In genomic region chr15:73959012-73959581, GRCh38 we compare ENCODE assay signal across 11 cellular contexts. TPM values are rescaled to one million over a fixed set of nuclear protein-coding genes. Genes with fewer than 3 reads are reported as not detected.
DNase-seq lines count a peak whose midpoint lies in the region; ATAC-seq and TF ChIP-seq lines count a peak whose summit lies in the region.
"Had no signal": no experiment of that assay in that cellular context is flagged by ENCODE, and none has a peak within 500 bp of the region (broad histone marks: within the 10 kb centered on the region; RNA-seq: fewer than 3 reads in every experiment).

No MANE protein-coding gene starts in this region.

- H3K79me2 ChIP-seq in MM.1S (ENCODE audit: low read length), result no peaks in the 10 kb centered on the region
- no peaks in the 10 kb centered on the region for H3K79me2 ChIP-seq in GM23338 (replicated peaks; ENCODE audit: insufficient read depth)

- peak; percentile 26; the same call in 1 of the 2 replicates for TF ChIP-seq CTCF in MM.1S (IDR thresholded peaks at IDR 0.05; ENCODE audit: low read length)
- TF ChIP-seq CTCF in GM23338 (conservative IDR thresholded peaks at IDR 0.05; ENCODE audit: low read depth in 2 of 2), result no peak

- H3K9ac ChIP-seq in MM.1S (ENCODE audit: low read length), result peak overlapping the region; percentile 23; the same call in 1 of the 2 replicates

- intact Hi-C loops in naive thymus-derived CD4-positive, alpha-beta T cell (cut with micrococcal nuclease), result loop anchor here (1.0 kb wide), 1 partner anchor 8 kb away; no protein-coding TSS in a partner anchor

- POLR2A ChIA-PET in activated CD4-positive, alpha-beta memory T cell treated with anti-CD3 and anti-CD28 coated beads, Interleukin-2, amount 10 ng/mL, durations not matched to agents 7 days and 5 days (lab: Charles Lee), result interaction anchor here (0.8 to 1.6 kb wide), 9 partner anchors 9 to 89 kb away, joined by 3 to 7 read pairs (median 4); partner anchors contain the start of genes LOXL1 and PML
- POLR2A ChIA-PET in naive thymus-derived CD4-positive, alpha-beta T cell (lab: Charles Lee), result interaction anchor here (0.6 to 1.4 kb wide), 6 partner anchors 8 to 599 kb away, joined by 3 to 6 read pairs (median 4); no protein-coding TSS in a partner anchor

- DNase-seq in NCI-H1092 treated with DMSO at 0.1 percent for 48 hours (lab: John Stamatoyannopoulos, UW), result peak; percentile 10
- no peak for DNase-seq in NCI-H1092 (lab: John Stamatoyannopoulos, UW)
- DNase-seq in MM.1S, result peak; percentile 82
- peak; percentile 61 for DNase-seq in activated CD4-positive, alpha-beta memory T cell treated with anti-CD3 and anti-CD28 coated beads, Interleukin-2, amount 10 ng/mL, durations not matched to agents 7 days and 5 days
- DNase-seq in naive thymus-derived CD4-positive, alpha-beta T cell, result peak in 7 of 9 donors; percentile 36 to 74 (median 67)
- DNase-seq in GM23338 (ENCODE audit: low spot score), result no peak
- DNase-seq in stimulated activated CD8-positive, alpha-beta memory T cell treated with anti-CD3 and anti-CD28 coated beads, Interleukin-4, amount 100 ng/mL, for 48 hours, result no peak
- DNase-seq: stimulated activated CD4-positive, alpha-beta T cell treated with anti-CD3 and anti-CD28 coated beads, Interleukin-12 subunit alpha, Interleukin-12 subunit beta, amount 100 ng/mL, for 4 hours had no signal

- H3K9me2 ChIP-seq in MM.1S (replicated peaks; ENCODE audit: insufficient read depth, low read length) (no peaks in the 10 kb centered on the region), GM23338 (ENCODE audit: insufficient read depth) (no peaks in the 10 kb centered on the region)

- no peaks in the 10 kb centered on the region for H4K20me1 ChIP-seq in MM.1S (ENCODE audit: insufficient read depth, low read length)
- H4K20me1 ChIP-seq in GM23338 (replicated peaks; ENCODE audit: insufficient read depth), result no peaks in the 10 kb centered on the region

- H3F3A ChIP-seq in MM.1S (ENCODE audit: insufficient read depth, low read length) (peaks cover 13% of the 10 kb centered on the region), GM23338 (replicated peaks; ENCODE audit: low read depth) (no peaks in the 10 kb centered on the region)

- no peaks in the 10 kb centered on the region for H3K36me3 Mint-ChIP-seq in activated CD4-positive, alpha-beta memory T cell treated with anti-CD3 and anti-CD28 coated beads, Interleukin-2, amount 10 ng/mL, durations not matched to agents 7 days and 5 days (ENCODE audit: low read depth)
- no peaks in the 10 kb centered on the region for H3K36me3 Mint-ChIP-seq in naive thymus-derived CD4-positive, alpha-beta T cell
- H3K36me3 Mint-ChIP-seq in GM23338 (ENCODE audit: low read depth), result no peaks in the 10 kb centered on the region

- H3K27me3 Mint-ChIP-seq in activated CD4-positive, alpha-beta memory T cell treated with anti-CD3 and anti-CD28 coated beads, Interleukin-2, amount 10 ng/mL, durations not matched to agents 7 days and 5 days, result peaks cover 8% of the 10 kb centered on the region
- peaks cover 0 to 4% (median 0%) of the 10 kb centered on the region in 5 donors for H3K27me3 Mint-ChIP-seq in naive thymus-derived CD4-positive, alpha-beta T cell
- peaks cover 5% of the 10 kb centered on the region for H3K27me3 Mint-ChIP-seq in GM23338 (ENCODE audit: insufficient read depth, low read depth, poor library complexity)

- H3K27ac ChIP-seq in MM.1S (ENCODE audit: low read length) (peak overlapping the region; percentile 61; the same call in 1 of the 2 replicates), GM23338 (ENCODE audit: low read depth) (no peak overlapping the region)
- H3K27ac ChIP-seq in naive thymus-derived CD4-positive, alpha-beta T cell (ENCODE audit: low read depth, low read length), result peak overlapping the region; percentile 14
- H3K27ac ChIP-seq: cardiac muscle cell, SK-N-MC had no signal

- CTCF ChIA-PET in activated CD4-positive, alpha-beta memory T cell treated with anti-CD3 and anti-CD28 coated beads, Interleukin-2, amount 10 ng/mL, durations not matched to agents 7 days and 5 days (lab: Charles Lee), result interaction anchor here (0.7 to 3.7 kb wide), 20 partner anchors 8 to 1732 kb away, joined by 3 to 39 read pairs (median 4); partner anchors contain the start of genes LOXL1, STOML1 and TBC1D21
- CTCF ChIA-PET in naive thymus-derived CD4-positive, alpha-beta T cell (lab: Charles Lee), result interaction anchor here (1.0 to 3.3 kb wide), 8 partner anchors 9 to 49 kb away, joined by 3 to 24 read pairs (median 4); partner anchors contain the start of gene PML

- H2AFZ ChIP-seq in MM.1S (ENCODE audit: low read length), result 0 out of 2 replicates have a peak overlapping the region, but pooled peaks have one; percentile 19
- H2AFZ ChIP-seq in GM23338, result no peak overlapping the region

- no peaks in the 10 kb centered on the region for H3K9me3 Mint-ChIP-seq in activated CD4-positive, alpha-beta memory T cell treated with anti-CD3 and anti-CD28 coated beads, Interleukin-2, amount 10 ng/mL, durations not matched to agents 7 days and 5 days
- no peaks in the 10 kb centered on the region for H3K9me3 Mint-ChIP-seq in naive thymus-derived CD4-positive, alpha-beta T cell
- no peaks in the 10 kb centered on the region for H3K9me3 Mint-ChIP-seq in GM23338

- H3K4me2 ChIP-seq in MM.1S (ENCODE audit: low read depth, low read length) (peak overlapping the region; percentile 60), GM23338 (no peak overlapping the region)

- peaks cover 11% of the 10 kb centered on the region for H3K4me1 ChIP-seq in MM.1S (ENCODE audit: low read length)
- H3K4me1 ChIP-seq in naive thymus-derived CD4-positive, alpha-beta T cell (ENCODE audit: control insufficient read depth in 2 of 2, insufficient read depth in 2 of 2, low read length in 2 of 2), result peaks cover 12% of the 10 kb centered on the region in 2 donors
- H3K4me1 ChIP-seq in GM23338 (ENCODE audit: insufficient read depth), result no peaks in the 10 kb centered on the region

- peak overlapping the region; percentile 30 for H3K4me3 Mint-ChIP-seq in activated CD4-positive, alpha-beta memory T cell treated with anti-CD3 and anti-CD28 coated beads, Interleukin-2, amount 10 ng/mL, durations not matched to agents 7 days and 5 days
- peak overlapping the region; percentile 58 to 76 (median 67) for H3K4me3 Mint-ChIP-seq in naive thymus-derived CD4-positive, alpha-beta T cell
- no peak overlapping the region for H3K4me3 Mint-ChIP-seq in GM23338

- ATAC-seq in naive thymus-derived CD4-positive, alpha-beta T cell, result peak; percentile 91
- no peak for ATAC-seq in GM21526 (IDR thresholded peaks at IDR 0.05; ENCODE audit: low FRiP score, unreplicated experiment)
- ATAC-seq in GM23338, result no peak

- no peaks in the 10 kb centered on the region for H3K9me3 ChIP-seq in MM.1S (replicated peaks; ENCODE audit: insufficient read depth, low read length)
- H3K9me3 ChIP-seq in naive thymus-derived CD4-positive, alpha-beta T cell (ENCODE audit: control insufficient read depth in 2 of 3, low read length in 3 of 3), result no peaks in the 10 kb centered on the region

- H3K27me3 ChIP-seq in MM.1S (replicated peaks; ENCODE audit: insufficient read depth, low read length) (no peaks in the 10 kb centered on the region), GM23338 (ENCODE audit: insufficient read depth) (no peaks in the 10 kb centered on the region)
- no peaks in the 10 kb centered on the region for H3K27me3 ChIP-seq in naive thymus-derived CD4-positive, alpha-beta T cell (ENCODE audit: control insufficient read depth in 2 of 2, insufficient read depth in 2 of 2, low read length in 2 of 2)
- H3K27me3 ChIP-seq: cardiac muscle cell had no signal

- peak overlapping the region; percentile 84 for H3K27ac Mint-ChIP-seq in activated CD4-positive, alpha-beta memory T cell treated with anti-CD3 and anti-CD28 coated beads, Interleukin-2, amount 10 ng/mL, durations not matched to agents 7 days and 5 days
- H3K27ac Mint-ChIP-seq in naive thymus-derived CD4-positive, alpha-beta T cell, result peak overlapping the region; percentile 78 to 97 (median 88)
- H3K27ac Mint-ChIP-seq in GM23338, result no peak overlapping the region

- peaks cover 41% of the 10 kb centered on the region for H3K4me1 Mint-ChIP-seq in activated CD4-positive, alpha-beta memory T cell treated with anti-CD3 and anti-CD28 coated beads, Interleukin-2, amount 10 ng/mL, durations not matched to agents 7 days and 5 days
- H3K4me1 Mint-ChIP-seq in naive thymus-derived CD4-positive, alpha-beta T cell, result peaks cover 15 to 42% (median 37%) of the 10 kb centered on the region in 7 donors
- peaks cover 1% of the 10 kb centered on the region; the same call in 2 of the 3 replicates for H3K4me1 Mint-ChIP-seq in GM23338

- peak overlapping the region; percentile 13; the same call in 1 of the 2 replicates for H3K4me3 ChIP-seq in MM.1S (ENCODE audit: low read length)
- no peak overlapping the region for H3K4me3 ChIP-seq in naive thymus-derived CD4-positive, alpha-beta T cell (ENCODE audit: low read length)
- no peak overlapping the region for H3K4me3 ChIP-seq in GM23338
- H3K4me3 ChIP-seq: cardiac muscle cell, SK-N-MC had no signal

- H3K36me3 ChIP-seq in MM.1S (replicated peaks; ENCODE audit: insufficient read depth, low read length), result no peaks in the 10 kb centered on the region
- no peaks in the 10 kb centered on the region for H3K36me3 ChIP-seq in naive thymus-derived CD4-positive, alpha-beta T cell (ENCODE audit: control insufficient read depth in 2 of 3, insufficient read depth in 3 of 3, low read length in 3 of 3)
- H3K36me3 ChIP-seq in GM23338 (ENCODE audit: insufficient read depth), result no peaks in the 10 kb centered on the region
- H3K36me3 ChIP-seq: cardiac muscle cell had no signal

RNA-seq across cellular contexts. Expression of gene LOXL1, which starts 32.8 kb away (rescaled TPM):
- 10 to 100 TPM in 1 of 2 experiments, 1 to 10 TPM in 1; 9.1 to 10.9 TPM for total RNA-seq in activated CD4-positive, alpha-beta memory T cell treated with anti-CD3 and anti-CD28 coated beads, Interleukin-2, amount 10 ng/mL, durations not matched to agents 7 days and 5 days
- 1 to 10 TPM in 3 of 5 experiments, under 1 TPM in 2; 0.49 to 2.2 (median 1.0) TPM for total RNA-seq in naive thymus-derived CD4-positive, alpha-beta T cell
- 1 to 10 TPM; 1.3 to 2.3 TPM for polyA plus RNA-seq in naive thymus-derived CD4-positive, alpha-beta T cell
- total RNA-seq in GM23338 (2014; rRNA removed; shearing (Covaris generic)), result 6.8 and 10.8 TPM in 2 replicates
- 6.9 and 10.3 TPM in 2 replicates for polyA plus RNA-seq in GM23338 (2016; fragmentation: Nextera tagmentation; extraction: Ambion mirVana)

RNA-seq across cellular contexts. Expression of gene STOML1, which starts 33.0 kb away (rescaled TPM):
- total RNA-seq in activated CD4-positive, alpha-beta memory T cell treated with anti-CD3 and anti-CD28 coated beads, Interleukin-2, amount 10 ng/mL, durations not matched to agents 7 days and 5 days, result 1 to 10 TPM; 7.1 to 8.5 TPM
- total RNA-seq in naive thymus-derived CD4-positive, alpha-beta T cell, result 10 to 100 TPM in 3 of 5 experiments, 1 to 10 TPM in 2; 7.5 to 14.5 (median 12.3) TPM
- 10 to 100 TPM; 18.7 to 21.3 TPM for polyA plus RNA-seq in naive thymus-derived CD4-positive, alpha-beta T cell
- total RNA-seq in GM23338 (2014; rRNA removed; shearing (Covaris generic)), result 2.4 and 2.7 TPM in 2 replicates
- polyA plus RNA-seq in GM23338 (2016; fragmentation: Nextera tagmentation; extraction: Ambion mirVana), result 1.5 and 2.3 TPM in 2 replicates

RNA-seq across cellular contexts. Expression of gene PML, which starts 35.4 kb away (rescaled TPM):
- 100 to 1,000 TPM; 133 to 138 TPM for total RNA-seq in activated CD4-positive, alpha-beta memory T cell treated with anti-CD3 and anti-CD28 coated beads, Interleukin-2, amount 10 ng/mL, durations not matched to agents 7 days and 5 days
- 100 to 1,000 TPM in 1 of 5 experiments, 10 to 100 TPM in 4; 42.1 to 113 (median 64.8) TPM for total RNA-seq in naive thymus-derived CD4-positive, alpha-beta T cell
- polyA plus RNA-seq in naive thymus-derived CD4-positive, alpha-beta T cell, result 10 to 100 TPM; 18.1 to 34.3 TPM
- total RNA-seq in GM23338 (2014; rRNA removed; shearing (Covaris generic)), result 73.1 and 85.3 TPM in 2 replicates
- 18.9 and 19.0 TPM in 2 replicates for polyA plus RNA-seq in GM23338 (2016; fragmentation: Nextera tagmentation; extraction: Ambion mirVana)

Comparison
In these comparisons a context has a peak if more than half of its experiments do, and no peak if none do; other contexts are left out.
1. DNase-seq: peak in NCI-H1092 treated with DMSO at 0.1 percent for 48 hours (single experiment), MM.1S (single experiment), activated CD4-positive, alpha-beta memory T cell treated with anti-CD3 and anti-CD28 coated beads, Interleukin-2, amount 10 ng/mL, durations not matched to agents 7 days and 5 days (single experiment) and naive thymus-derived CD4-positive, alpha-beta T cell (7 of 9); none in NCI-H1092 (single experiment), GM23338 (single experiment) and stimulated activated CD8-positive, alpha-beta memory T cell treated with anti-CD3 and anti-CD28 coated beads, Interleukin-4, amount 100 ng/mL, for 48 hours (single experiment).